ENCODE assay signal across 1 cellular context in genomic region chr10:113463777-113464176, GRCh38.
TF ChIP-seq lines count a peak whose summit lies in the region.

No MANE protein-coding gene starts in this region.

TF ChIP-seq in SK-N-SH treated with all-trans-retinoic acid at 6 μM for 48 hours, 23 proteins besides CTCF, POLR2A, EP300 and RAD21 (continued from another document):
- 0 out of 2 replicates have a peak, but pooled peaks have one; percentile 10 for TF ChIP-seq TSHZ2 (CRISPR knock-in tag; IDR thresholded peaks at IDR 0.05)
- TF ChIP-seq GLIS3 (CRISPR knock-in tag; IDR thresholded peaks at IDR 0.05), result no peak
- TF ChIP-seq ESRRG (CRISPR knock-in tag; IDR thresholded peaks at IDR 0.05), result no peak
- no peak for TF ChIP-seq SNAI2 (CRISPR knock-in tag; IDR thresholded peaks at IDR 0.05)
- no peak for TF ChIP-seq PPARA (CRISPR knock-in tag; IDR thresholded peaks at IDR 0.05; ENCODE audit: borderline replicate concordance)
- TF ChIP-seq ZFP30 (CRISPR knock-in tag; IDR thresholded peaks at IDR 0.05), result no peak
- no peak for TF ChIP-seq TOX (CRISPR knock-in tag; IDR thresholded peaks at IDR 0.05; ENCODE audit: borderline replicate concordance)
- TF ChIP-seq TCF4 (CRISPR knock-in tag; IDR thresholded peaks at IDR 0.05; ENCODE audit: borderline replicate concordance), result peak; percentile 65; the same call in 1 of the 2 replicates
- no peak for TF ChIP-seq ZNF565 (CRISPR knock-in tag; conservative IDR thresholded peaks at IDR 0.05; ENCODE audit: low read depth)
